1 cellular context compared by ENCODE assay signal in genomic region chr18:22167471-22168151, GRCh38.
TF ChIP-seq lines count a peak whose summit lies in the region.

No MANE protein-coding gene starts in this region.

TF ChIP-seq in H1, 55 proteins besides CTCF, POLR2A, EP300 and RAD21 (continued from another document):
- TF ChIP-seq NANOG (IDR thresholded peaks at IDR 0.05; ENCODE audit: insufficient read depth, low read depth, low read length, poor library complexity, severe bottlenecking) = no peak
- TF ChIP-seq EGR1 (IDR thresholded peaks at IDR 0.05; ENCODE audit: borderline replicate concordance, low read depth, low read length) = 0 out of 2 replicates have a peak, but pooled peaks have one; percentile 40
- no peak for TF ChIP-seq JUN (IDR thresholded peaks at IDR 0.05; ENCODE audit: low read depth, low read length)
- TF ChIP-seq RFX5 (IDR thresholded peaks at IDR 0.05; ENCODE audit: borderline replicate concordance, low read depth, low read length) = no peak
- TF ChIP-seq SP4 (IDR thresholded peaks at IDR 0.05; ENCODE audit: low read length) = no peak
- TF ChIP-seq CBX5 (IDR thresholded peaks at IDR 0.05; ENCODE audit: low read depth, low read length) = no peak
- no peak for TF ChIP-seq RXRA (IDR thresholded peaks at IDR 0.05; ENCODE audit: insufficient read depth, low read depth, low read length)
- peak; percentile 43 for TF ChIP-seq SUZ12 (IDR thresholded peaks at IDR 0.05; ENCODE audit: low read length)
- no peak for TF ChIP-seq JUND (IDR thresholded peaks at IDR 0.05; ENCODE audit: low read length)
- TF ChIP-seq CTBP2 (IDR thresholded peaks at IDR 0.05; ENCODE audit: borderline replicate concordance, insufficient read depth, insufficient read length, low read length) = no peak
- no peak for TF ChIP-seq RBBP5 (IDR thresholded peaks at IDR 0.05; ENCODE audit: borderline replicate concordance, low read depth, low read length)
- no peak for TF ChIP-seq CHD1 (IDR thresholded peaks at IDR 0.05; ENCODE audit: low read depth, low read length)
- no peak for TF ChIP-seq E2F6 (IDR thresholded peaks at IDR 0.05)
- no peak for TF ChIP-seq SP2 (IDR thresholded peaks at IDR 0.05; ENCODE audit: low read length)
- no peak for TF ChIP-seq TBP (IDR thresholded peaks at IDR 0.05; ENCODE audit: low read depth, low read length)
- TF ChIP-seq KDM5A (IDR thresholded peaks at IDR 0.05; ENCODE audit: low read length) = no peak
- TF ChIP-seq CREB1 (IDR thresholded peaks at IDR 0.05) = no peak
- TF ChIP-seq ATF3 (IDR thresholded peaks at IDR 0.05; ENCODE audit: insufficient read depth, low read depth, low read length) = no peak
- TF ChIP-seq CHD7 (IDR thresholded peaks at IDR 0.05; ENCODE audit: insufficient replicate concordance, low read length) = no peak
- TF ChIP-seq FOSL1 (IDR thresholded peaks at IDR 0.05; ENCODE audit: insufficient read depth, low read depth, low read length) = no peak
- no peak for TF ChIP-seq TEAD4 (IDR thresholded peaks at IDR 0.05; ENCODE audit: low read depth, low read length)
- no peak for TF ChIP-seq POU5F1 (IDR thresholded peaks at IDR 0.05; ENCODE audit: low read depth, low read length)
- peak; percentile 93 for TF ChIP-seq SP1 (IDR thresholded peaks at IDR 0.05; ENCODE audit: low read depth, low read length)
- TF ChIP-seq TCF12 (IDR thresholded peaks at IDR 0.05; ENCODE audit: low read depth, low read length) = 0 out of 2 replicates have a peak, but pooled peaks have one; percentile 33
